Comparison of ENCODE assay signal across 8 cellular contexts in the genomic region with DNA sequence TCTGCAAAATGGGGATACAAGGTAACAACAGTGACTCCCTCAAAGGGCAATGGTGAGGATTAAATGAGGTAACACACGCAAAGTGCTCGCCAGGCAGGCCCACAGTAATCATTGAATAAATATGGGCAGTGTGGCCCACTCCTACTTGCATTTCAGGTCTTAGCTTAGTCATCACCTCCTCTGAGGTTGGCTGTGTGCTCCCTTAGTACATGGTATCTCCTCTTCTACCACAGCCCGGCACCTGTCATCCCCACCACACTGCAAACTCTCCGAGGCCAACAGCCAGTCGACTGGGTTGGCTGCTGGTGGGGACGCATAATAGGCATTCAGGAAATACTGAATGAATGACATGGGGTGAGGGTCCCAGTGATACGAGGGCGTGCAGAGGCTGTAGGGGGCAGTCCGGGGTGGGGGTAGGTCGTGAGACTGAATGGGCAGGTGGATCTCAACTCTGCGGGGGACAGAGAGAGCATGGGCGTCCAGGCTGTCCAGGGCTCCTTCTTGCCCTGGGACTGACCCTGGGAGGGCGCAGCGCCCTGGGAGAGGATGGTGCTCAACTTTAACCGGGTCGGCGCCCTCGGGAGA. TPM values are rescaled to one million over a fixed set of nuclear protein-coding genes. Genes with fewer than 3 reads are reported as not detected.
DNase-seq lines count a peak whose midpoint lies in the region; ATAC-seq and TF ChIP-seq lines count a peak whose summit lies in the region.

No MANE protein-coding gene starts in this region.

- peaks cover 6% of the 10 kb centered on the region for H3K27me3 Mint-ChIP-seq in activated naive CD4-positive, alpha-beta T cell treated with anti-CD3 and anti-CD28 coated beads for 36 hours (ENCODE audit: low read depth)

- TF ChIP-seq EP300 in upper lobe of left lung (IDR thresholded peaks at IDR 0.05): no peak

- CTCF ChIA-PET in activated naive CD4-positive, alpha-beta T cell treated with anti-CD3 and anti-CD28 coated beads for 36 hours (lab: Charles Lee): no interaction called here

- H3K9me3 ChIP-seq in breast epithelium (no peaks in the 10 kb centered on the region), mesodermal cell (ENCODE audit: control insufficient read depth, low read length) (no peaks in the 10 kb centered on the region), upper lobe of left lung (no peaks in the 10 kb centered on the region)

- no peak for ATAC-seq in upper lobe of left lung (ENCODE audit: low FRiP score in 2 of 2)
- no peak for ATAC-seq in sciatic nerve
- ATAC-seq in GM21423 (IDR thresholded peaks at IDR 0.05; ENCODE audit: unreplicated experiment): no peak

- H3K4me1 ChIP-seq in breast epithelium: peaks cover 3 to 15% of the 10 kb centered on the region in 2 donors
- peaks cover 13% of the 10 kb centered on the region for H3K4me1 ChIP-seq in mesodermal cell (ENCODE audit: control insufficient read depth, insufficient read depth, low read length, poor library complexity, severe bottlenecking)
- peaks cover 29 to 60% (median 44%) of the 10 kb centered on the region in 4 donors for H3K4me1 ChIP-seq in upper lobe of left lung

- H3K27ac ChIP-seq in breast epithelium (peak overlapping the region; percentile 81 to 88), mesodermal cell (ENCODE audit: low read depth, low read length, severe bottlenecking) (no peak overlapping the region), upper lobe of left lung (peak overlapping the region; percentile 75 to 91 (median 84))

- H3K4me3 Mint-ChIP-seq in activated naive CD4-positive, alpha-beta T cell treated with anti-CD3 and anti-CD28 coated beads for 36 hours: peak overlapping the region; percentile 70

- H3K36me3 Mint-ChIP-seq in activated naive CD4-positive, alpha-beta T cell treated with anti-CD3 and anti-CD28 coated beads for 36 hours (ENCODE audit: low read depth): no peaks in the 10 kb centered on the region

- peak overlapping the region; percentile 54 to 83 (median 70) for H3K4me3 ChIP-seq in breast epithelium
- H3K4me3 ChIP-seq in mesodermal cell (ENCODE audit: extremely low read depth, insufficient read depth, low read length, poor library complexity, severe bottlenecking): peak overlapping the region; percentile 42
- H3K4me3 ChIP-seq in upper lobe of left lung: peak overlapping the region; percentile 56 to 73 (median 62)

- TF ChIP-seq POLR2A in breast epithelium (IDR thresholded peaks at IDR 0.05) (no peak), upper lobe of left lung (IDR thresholded peaks at IDR 0.05) (no peak)

- H3K36me3 ChIP-seq in breast epithelium: no peaks in the 10 kb centered on the region
- no peaks in the 10 kb centered on the region for H3K36me3 ChIP-seq in mesodermal cell (ENCODE audit: control insufficient read depth, insufficient read depth, low read length)
- no peaks in the 10 kb centered on the region for H3K36me3 ChIP-seq in upper lobe of left lung

- peak; percentile 38 for DNase-seq in activated naive CD4-positive, alpha-beta T cell treated with anti-CD3 and anti-CD28 coated beads for 36 hours
- DNase-seq in activated naive CD4-positive, alpha-beta T cell (lab: John Stamatoyannopoulos, UW): no peak
- DNase-seq in breast epithelium (ENCODE audit: low spot score in 2 of 2) (no peak), upper lobe of left lung (no peak), sciatic nerve (ENCODE audit: low spot score) (no peak), SW 1271 (lab: John Stamatoyannopoulos, UW) (no peak)

- no peaks in the 10 kb centered on the region for H3K9me3 Mint-ChIP-seq in activated naive CD4-positive, alpha-beta T cell treated with anti-CD3 and anti-CD28 coated beads for 36 hours

- intact Hi-C loops in activated naive CD4-positive, alpha-beta T cell treated with anti-CD3 and anti-CD28 coated beads for 36 hours (cut with micrococcal nuclease): no loop called here
- intact Hi-C loops in breast epithelium (cut with DNase I; ENCODE audit: low total_unique reads) (no loop called here), sciatic nerve (cut with DNase I) (no loop called here)

- peaks cover 43% of the 10 kb centered on the region for H3K4me1 Mint-ChIP-seq in activated naive CD4-positive, alpha-beta T cell treated with anti-CD3 and anti-CD28 coated beads for 36 hours (ENCODE audit: low read depth)

- H3K27ac Mint-ChIP-seq in activated naive CD4-positive, alpha-beta T cell treated with anti-CD3 and anti-CD28 coated beads for 36 hours: no peak overlapping the region

- 22 to 31% methylated on average over 9 to 12 of the region's 18 CpGs for WGBS in mesodermal cell (ENCODE audit: insufficient coverage in 2 of 2), 2 experiments
- 30 to 32% methylated on average over 11 to 12 of the region's 18 CpGs for WGBS in upper lobe of left lung, 2 donors

- no peaks in the 10 kb centered on the region for H3K27me3 ChIP-seq in breast epithelium
- H3K27me3 ChIP-seq in upper lobe of left lung: peaks cover 0 to 9% (median under 1%) of the 10 kb centered on the region in 4 donors

- TF ChIP-seq CTCF in breast epithelium (IDR thresholded peaks at IDR 0.05) (no peak), upper lobe of left lung (IDR thresholded peaks at IDR 0.05) (no peak)

RNA-seq across cellular contexts. Expression of a gene that starts 0.4 kb away (rescaled TPM):
- total RNA-seq in activated naive CD4-positive, alpha-beta T cell treated with anti-CD3 and anti-CD28 coated beads for 36 hours: under 1 TPM; 0.38 to 0.40 TPM
- total RNA-seq in breast epithelium (10 to 100 TPM; 12.1 to 23.0 (median 16.7) TPM), upper lobe of left lung (10 to 100 TPM; 22.0 to 54.3 (median 30.4) TPM), sciatic nerve (3.7 TPM)
- polyA plus RNA-seq in mesodermal cell (2013, experiment 1 of 2): 12.3 TPM
- polyA plus RNA-seq in mesodermal cell (2013, experiment 2 of 2): 7.7 TPM
